In the genomic region with DNA sequence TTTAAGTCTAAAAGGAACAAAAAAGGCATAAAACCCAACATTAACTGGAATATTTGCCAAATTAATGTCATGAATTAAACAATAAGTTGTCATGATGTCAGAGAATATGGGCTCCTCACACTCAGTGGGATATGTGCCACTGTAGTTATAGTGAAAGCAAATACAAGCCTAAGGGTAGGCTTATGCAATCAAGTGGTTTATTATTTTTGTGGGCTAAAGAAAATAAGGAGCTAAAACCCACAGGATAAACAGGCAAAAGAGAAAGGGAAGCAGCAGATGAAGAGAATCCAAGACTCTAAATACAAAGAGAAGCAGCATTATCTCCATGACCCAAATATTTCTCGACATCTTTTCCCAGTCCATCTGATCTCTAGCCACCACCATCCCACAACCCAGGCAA, we compare ENCODE assay signal across 14 cellular contexts. TPM values are rescaled to one million over a fixed set of nuclear protein-coding genes. Genes with fewer than 3 reads are reported as not detected.
A peak's percentile ranks its signal among the peaks of the same experiment; 100 is the strongest.
DNase-seq lines count a peak whose midpoint lies in the region; ATAC-seq, FAIRE-seq and TF ChIP-seq lines count a peak whose summit lies in the region.
"Had no signal": no experiment of that assay in that cellular context is flagged by ENCODE, and none has a peak within 500 bp of the region (broad histone marks: within the 10 kb centered on the region; RNA-seq: fewer than 3 reads in every experiment).

No MANE protein-coding gene starts in this region.

- no peak overlapping the region for H3K14ac ChIP-seq in H9 (ENCODE audit: insufficient read depth, low read length)

- H3K27me3 ChIP-seq in right lobe of liver, result no peaks in the 10 kb centered on the region
- H3K27me3 ChIP-seq in HepG2 (ENCODE audit: control insufficient read depth in 1 of 2, insufficient read depth in 2 of 2, low read length in 2 of 2), result no peaks in the 10 kb centered on the region
- H3K27me3 ChIP-seq in H9 (ENCODE audit: insufficient read depth, low read length), result no peaks in the 10 kb centered on the region
- H3K27me3 ChIP-seq: BE2C, foreskin keratinocyte had no signal

- H3K79me2 ChIP-seq in HepG2 (ENCODE audit: insufficient read depth, low read length), result peaks cover 98% of the 10 kb centered on the region
- H3K79me2 ChIP-seq in H9 (ENCODE audit: insufficient read depth, low read length), result peaks cover 72% of the 10 kb centered on the region; the same call in 1 of the 2 replicates

- H3K4me3 Mint-ChIP-seq in activated T-helper 17 cell treated with anti-CD3 and anti-CD28 coated beads, Interleukin-2, amount 50 U/mL, for 72 hours, result peak overlapping the region; percentile 16
- no peak overlapping the region for H3K4me3 Mint-ChIP-seq in activated CD8-positive, alpha-beta T cell treated with anti-CD3 and anti-CD28 coated beads, Interleukin-2, amount 10 ng/mL, durations not matched to agents 7 days and 5 days
- no peak overlapping the region for H3K4me3 Mint-ChIP-seq in H9
- H3K4me3 Mint-ChIP-seq in activated naive CD4-positive, alpha-beta T cell treated with anti-CD3 and anti-CD28 coated beads, Interleukin-2, amount 10 ng/mL, durations not matched to agents 7 days and 5 days, result no peak overlapping the region

- H3K27ac Mint-ChIP-seq in activated T-helper 17 cell treated with anti-CD3 and anti-CD28 coated beads, Interleukin-2, amount 50 U/mL, for 72 hours, result no peak overlapping the region
- H3K27ac Mint-ChIP-seq in activated CD8-positive, alpha-beta T cell treated with anti-CD3 and anti-CD28 coated beads, Interleukin-2, amount 10 ng/mL, durations not matched to agents 7 days and 5 days, result no peak overlapping the region
- no peak overlapping the region for H3K27ac Mint-ChIP-seq in H9
- no peak overlapping the region for H3K27ac Mint-ChIP-seq in activated naive CD4-positive, alpha-beta T cell treated with anti-CD3 and anti-CD28 coated beads, Interleukin-2, amount 10 ng/mL, durations not matched to agents 7 days and 5 days

- H3K9ac ChIP-seq in HepG2 (ENCODE audit: insufficient read depth, low read depth, low read length), result no peak overlapping the region
- H3K9ac ChIP-seq in H9 (ENCODE audit: extremely low read depth, insufficient read length, low read length), result no peak overlapping the region

- H3K36me3 Mint-ChIP-seq in activated T-helper 17 cell treated with anti-CD3 and anti-CD28 coated beads, Interleukin-2, amount 50 U/mL, for 72 hours (ENCODE audit: low read depth), result peaks cover 96% of the 10 kb centered on the region
- H3K36me3 Mint-ChIP-seq in activated CD8-positive, alpha-beta T cell treated with anti-CD3 and anti-CD28 coated beads, Interleukin-2, amount 10 ng/mL, durations not matched to agents 7 days and 5 days (ENCODE audit: low read depth), result peaks cover 54% of the 10 kb centered on the region
- peaks cover 9 to 27% (median 13%) of the 10 kb centered on the region in 3 experiments; a peak in 6 of 7 replicates for H3K36me3 Mint-ChIP-seq in H9 (ENCODE audit: insufficient read depth in 1 of 3, low read depth in 3 of 3)
- peaks cover 50% of the 10 kb centered on the region for H3K36me3 Mint-ChIP-seq in activated naive CD4-positive, alpha-beta T cell treated with anti-CD3 and anti-CD28 coated beads, Interleukin-2, amount 10 ng/mL, durations not matched to agents 7 days and 5 days

- no peak overlapping the region for H2AK5ac ChIP-seq in H9 (ENCODE audit: insufficient read length, low read length)

- no peak overlapping the region for H2BK120ac ChIP-seq in H9 (ENCODE audit: low read depth, low read length, poor library complexity, severe bottlenecking)

- H4K5ac ChIP-seq in H9 (ENCODE audit: insufficient read length, low read depth, low read length), result no peak overlapping the region

- H3K4me2 ChIP-seq in HepG2 (ENCODE audit: low read depth, low read length) (no peak overlapping the region), H9 (ENCODE audit: insufficient read depth, insufficient read length, low read length) (no peak overlapping the region)

- intact Hi-C loops in right lobe of liver (cut with DNase I) (no loop called here), HepG2 (cut with micrococcal nuclease; ENCODE audit: unreplicated experiment) (no loop called here), left cardiac atrium (cut with DNase I) (no loop called here)

- H4K8ac ChIP-seq in H9 (replicated peaks; ENCODE audit: insufficient read length, low read depth, low read length), result no peak overlapping the region

- H3K27ac ChIP-seq in right lobe of liver (no peak overlapping the region), HepG2 (ENCODE audit: extremely low read length, insufficient read depth, low read length) (no peak overlapping the region), H9 (ENCODE audit: insufficient read length, low read depth, low read length) (no peak overlapping the region)
- H3K27ac ChIP-seq: foreskin keratinocyte had no signal

- H2BK15ac ChIP-seq in H9 (ENCODE audit: low read depth, low read length), result no peak overlapping the region

- H3K27me3 Mint-ChIP-seq in activated T-helper 17 cell treated with anti-CD3 and anti-CD28 coated beads, Interleukin-2, amount 50 U/mL, for 72 hours, result no peaks in the 10 kb centered on the region
- no peaks in the 10 kb centered on the region for H3K27me3 Mint-ChIP-seq in activated CD8-positive, alpha-beta T cell treated with anti-CD3 and anti-CD28 coated beads, Interleukin-2, amount 10 ng/mL, durations not matched to agents 7 days and 5 days (ENCODE audit: low read depth)
- H3K27me3 Mint-ChIP-seq in H9 (ENCODE audit: low read depth), result no peaks in the 10 kb centered on the region
- no peaks in the 10 kb centered on the region for H3K27me3 Mint-ChIP-seq in activated naive CD4-positive, alpha-beta T cell treated with anti-CD3 and anti-CD28 coated beads, Interleukin-2, amount 10 ng/mL, durations not matched to agents 7 days and 5 days
- H3K27me3 Mint-ChIP-seq: IgD-negative memory B cell had no signal

- in situ Hi-C loops in HepG2 (cut with HindIII; ENCODE audit: extremely low pct_ligation_motif_present, low pct_unique_long_range_greater_than_20kb), result no loop called here

- H3K18ac ChIP-seq in H9 (ENCODE audit: insufficient read length, low read depth, low read length), result no peak overlapping the region

- peak; percentile 30 to 66 (median 63) for ATAC-seq in right lobe of liver
- ATAC-seq in HepG2, result no peak
- no peak for ATAC-seq in activated T-helper 17 cell treated with anti-CD3 and anti-CD28 coated beads, Interleukin-2, amount 50 U/mL, for 72 hours (replicated peaks)
- peak; percentile 38 to 68 for ATAC-seq in left cardiac atrium
- no peak for ATAC-seq in activated CD8-positive, alpha-beta T cell treated with anti-CD3 and anti-CD28 coated beads, Interleukin-2, amount 10 ng/mL, durations not matched to agents 7 days and 5 days
- no peak for ATAC-seq in HG02610 (IDR thresholded peaks at IDR 0.05; ENCODE audit: unreplicated experiment)
- ATAC-seq: foreskin keratinocyte, mucosa of descending colon had no signal

- H4K20me1 ChIP-seq in HepG2 (ENCODE audit: insufficient read depth, low read length) (peaks cover 64% of the 10 kb centered on the region), H9 (ENCODE audit: control insufficient read depth, insufficient read depth, insufficient read length) (no peaks in the 10 kb centered on the region)

- TF ChIP-seq EP300 in HepG2 (IDR thresholded peaks at IDR 0.05; ENCODE audit: low read depth in 2 of 2, low read length in 2 of 2) (no peak), HepG2 (CRISPR knock-in tag; IDR thresholded peaks at IDR 0.05; ENCODE audit: borderline replicate concordance) (no peak)

- H4K91ac ChIP-seq in H9 (ENCODE audit: insufficient read length, low read depth, low read length), result no peak overlapping the region

- DNase-seq in right lobe of liver (no peak), HepG2 (ENCODE audit: low spot score) (no peak), left cardiac atrium (no peak), H9 (no peak)
- no peak for DNase-seq in activated CD8-positive, alpha-beta T cell treated with anti-CD3 and anti-CD28 coated beads, Interleukin-2, amount 10 ng/mL, durations not matched to agents 7 days and 5 days
- no peak for DNase-seq in activated naive CD4-positive, alpha-beta T cell treated with anti-CD3 and anti-CD28 coated beads, Interleukin-2, amount 10 ng/mL, durations not matched to agents 7 days and 5 days
- DNase-seq: amygdala; BE2C; foreskin keratinocyte; mucosa of descending colon; stimulated activated naive CD4-positive, alpha-beta T cell had no signal

- no peak overlapping the region for H2BK5ac ChIP-seq in H9 (ENCODE audit: insufficient read length, low read length)

- H3K4me3 ChIP-seq in right lobe of liver (no peak overlapping the region), HepG2 (replicated peaks in 1 of 3; ENCODE audit: insufficient read depth in 1 of 3, low read depth in 2 of 3, low read length in 3 of 3) (no peak overlapping the region)
- H3K4me3 ChIP-seq: mucosa of descending colon had no signal

- TF ChIP-seq POLR2A in right lobe of liver (IDR thresholded peaks at IDR 0.05) (no peak), HepG2 (IDR thresholded peaks at IDR 0.05; ENCODE audit: insufficient read depth in 1 of 2, low read depth in 2 of 2, low read length in 2 of 2) (no peak)

- no TSS peak for BruUV-seq in HepG2 (replicated peaks; lab: Mats Ljungman, UMichigan)

- peaks cover 78% of the 10 kb centered on the region for H3K4me1 Mint-ChIP-seq in activated T-helper 17 cell treated with anti-CD3 and anti-CD28 coated beads, Interleukin-2, amount 50 U/mL, for 72 hours
- peaks cover 83% of the 10 kb centered on the region for H3K4me1 Mint-ChIP-seq in activated CD8-positive, alpha-beta T cell treated with anti-CD3 and anti-CD28 coated beads, Interleukin-2, amount 10 ng/mL, durations not matched to agents 7 days and 5 days (ENCODE audit: low read depth)
- peaks cover 52 to 60% of the 10 kb centered on the region in 2 experiments for H3K4me1 Mint-ChIP-seq in H9
- H3K4me1 Mint-ChIP-seq in activated naive CD4-positive, alpha-beta T cell treated with anti-CD3 and anti-CD28 coated beads, Interleukin-2, amount 10 ng/mL, durations not matched to agents 7 days and 5 days, result peaks cover 86% of the 10 kb centered on the region

- H3K4me1 ChIP-seq in right lobe of liver (peaks cover 0 to 12% (median 4%) of the 10 kb centered on the region in 4 donors), HepG2 (ENCODE audit: insufficient read depth, low read length) (peaks cover 38% of the 10 kb centered on the region), H9 (ENCODE audit: insufficient read depth, low read length) (peaks cover under 1% of the 10 kb centered on the region; the same call in 1 of the 2 replicates)

- H3K9me3 Mint-ChIP-seq in activated T-helper 17 cell treated with anti-CD3 and anti-CD28 coated beads, Interleukin-2, amount 50 U/mL, for 72 hours, result no peaks in the 10 kb centered on the region
- no peaks in the 10 kb centered on the region for H3K9me3 Mint-ChIP-seq in activated CD8-positive, alpha-beta T cell treated with anti-CD3 and anti-CD28 coated beads, Interleukin-2, amount 10 ng/mL, durations not matched to agents 7 days and 5 days (ENCODE audit: insufficient read depth)
- H3K9me3 Mint-ChIP-seq in H9, result no peaks in the 10 kb centered on the region
- no peaks in the 10 kb centered on the region for H3K9me3 Mint-ChIP-seq in activated naive CD4-positive, alpha-beta T cell treated with anti-CD3 and anti-CD28 coated beads, Interleukin-2, amount 10 ng/mL, durations not matched to agents 7 days and 5 days
- H3K9me3 Mint-ChIP-seq: IgD-negative memory B cell had no signal

- H2AFZ ChIP-seq in HepG2 (ENCODE audit: low read length), result no peak overlapping the region
- H2AFZ ChIP-seq in H9 (ENCODE audit: low read length), result no peak overlapping the region

- WGBS in right lobe of liver (ENCODE audit: insufficient coverage, low coverage, low lambda C conversion rate, missing lambda C conversion rate), result 83% methylated on average over 1 of the region's 1 CpG
- WGBS in HepG2 (ENCODE audit: low lambda C conversion rate), result 96% methylated on average over 1 of the region's 1 CpG
- no CpG with 5 or more reads among the region's 1 CpG for WGBS in H9 (ENCODE audit: extremely low coverage, insufficient read length, low lambda C conversion rate)

- H3K56ac ChIP-seq in H9 (ENCODE audit: insufficient read length, low read depth, low read length), result no peak overlapping the region

- TF ChIP-seq CTCF in right lobe of liver (IDR thresholded peaks at IDR 0.05) (no peak), HepG2 (CRISPR knock-in tag; IDR thresholded peaks at IDR 0.05) (no peak), H9 (conservative IDR thresholded peaks at IDR 0.05) (no peak)

- H3T11ph ChIP-seq in H9 (ENCODE audit: low read length), result no peak overlapping the region

- H3K4ac ChIP-seq in H9 (ENCODE audit: low read depth, low read length), result no peak overlapping the region

- no peak for TF ChIP-seq RAD21 in HepG2 (CRISPR knock-in tag; IDR thresholded peaks at IDR 0.05)

- H2BK12ac ChIP-seq in H9 (ENCODE audit: insufficient read length, low read depth, low read length), result no peak overlapping the region

- peaks cover 3% of the 10 kb centered on the region for H3K79me1 ChIP-seq in H9 (ENCODE audit: insufficient read depth, low read depth, low read length, poor library complexity, severe bottlenecking)

- H3K23me2 ChIP-seq in H9 (ENCODE audit: insufficient read length, low read depth, low read length, poor library complexity, severe bottlenecking), result no peaks in the 10 kb centered on the region

- H3K23ac ChIP-seq in H9 (ENCODE audit: insufficient read length, low read depth, low read length), result no peak overlapping the region

- H3K36me3 ChIP-seq in right lobe of liver (no peaks in the 10 kb centered on the region), HepG2 (replicated peaks in 1 of 2; ENCODE audit: control insufficient read depth in 1 of 2, insufficient read depth in 2 of 2, low read length in 2 of 2) (peaks cover 5 to 24% of the 10 kb centered on the region in 2 experiments)

- CTCF ChIA-PET in HepG2 (lab: Yijun Ruan, JAX; ENCODE audit: low intra/inter-chr PET ratio, low total read pairs), result no interaction called here
- CTCF ChIA-PET in activated CD8-positive, alpha-beta T cell treated with anti-CD3 and anti-CD28 coated beads, Interleukin-2, amount 10 ng/mL, durations not matched to agents 7 days and 5 days (lab: Charles Lee), result interaction anchor here (1.7 kb wide), 1 partner anchor 18 kb away, joined by 6 read pairs; a partner anchor contains a TSS
- CTCF ChIA-PET in activated naive CD4-positive, alpha-beta T cell treated with anti-CD3 and anti-CD28 coated beads, Interleukin-2, amount 10 ng/mL, durations not matched to agents 7 days and 5 days (lab: Charles Lee), result no interaction called here

- no peaks in the 10 kb centered on the region for H3K9me3 ChIP-seq in right lobe of liver
- no peaks in the 10 kb centered on the region for H3K9me3 ChIP-seq in HepG2 (ENCODE audit: low read length)
- no peaks in the 10 kb centered on the region for H3K9me3 ChIP-seq in H9 (ENCODE audit: control insufficient read depth, low read depth, low read length)
- H3K9me3 ChIP-seq: BE2C, mucosa of descending colon had no signal

- H2BK20ac ChIP-seq in H9 (ENCODE audit: low read depth, low read length, poor library complexity, severe bottlenecking), result no peak overlapping the region

- POLR2A ChIA-PET in HepG2 (lab: Yijun Ruan, JAX), result interaction anchor here (1.8 kb wide), 1 partner anchor 18 kb away, joined by 6 read pairs; a partner anchor contains a TSS
- POLR2A ChIA-PET in activated CD8-positive, alpha-beta T cell treated with anti-CD3 and anti-CD28 coated beads, Interleukin-2, amount 10 ng/mL, durations not matched to agents 7 days and 5 days (lab: Charles Lee), result no interaction called here

- FAIRE-seq in HepG2 (lab: Jason Lieb, UNC), result no peak

RNA-seq across cellular contexts. Expression of a gene that starts 17.5 kb away (rescaled TPM):
- total RNA-seq in right lobe of liver (100 to 1,000 TPM in 1 of 6 experiments, 10 to 100 TPM in 5; 70.4 to 105 (median 84.2) TPM), HepG2 (2016; rRNA removed; fragmentation: Illumina TruSeq; extraction: Trizol) (304 and 420 TPM in 2 replicates), left cardiac atrium (100 to 1,000 TPM; 118 to 207 TPM), H9 (2021) (374 and 380 TPM in 2 replicates)
- 64.2 and 66.4 TPM in 2 replicates for total RNA-seq in HepG2 (2016; cell fraction: cytosol; rRNA removed; fragmentation: Illumina TruSeq; extraction: Trizol; ENCODE audit: low read depth)
- 302 and 406 TPM in 2 replicates for total RNA-seq in HepG2 (2016; cell fraction: insoluble cytoplasmic fraction; rRNA removed; fragmentation: Illumina TruSeq; extraction: Trizol)
- 208 and 219 TPM in 2 replicates for total RNA-seq in HepG2 (2016; cell fraction: membrane; rRNA removed; fragmentation: Illumina TruSeq; extraction: Trizol)
- 152 and 166 TPM in 2 replicates for total RNA-seq in HepG2 (2016; cell fraction: nucleus; rRNA removed; fragmentation: Illumina TruSeq; extraction: Trizol)
- polyA plus RNA-seq in HepG2 (2011; rRNA removed), result 117 and 160 TPM in 2 replicates
- 91.4 and 117 TPM in 2 replicates for polyA plus RNA-seq in HepG2 (2011; cell fraction: cytosol; rRNA removed)
- 36.4 and 39.0 TPM in 2 replicates for polyA plus RNA-seq in HepG2 (2011; cell fraction: nucleus; rRNA removed)
- polyA plus RNA-seq in HepG2 (2012), result 175 and 244 TPM in 2 replicates
- 94.8 and 102 TPM in 2 replicates for polyA plus RNA-seq in HepG2 (2016; cell fraction: cytosol; fragmentation: Illumina TruSeq; extraction: Trizol; ENCODE audit: low read depth)
- 521 and 530 TPM in 2 replicates for polyA plus RNA-seq in HepG2 (2016; cell fraction: insoluble cytoplasmic fraction; fragmentation: Illumina TruSeq; extraction: Trizol; ENCODE audit: low read depth)
- polyA plus RNA-seq in HepG2 (2016; cell fraction: membrane; fragmentation: Illumina TruSeq; extraction: Trizol; ENCODE audit: low read depth), result 200 and 214 TPM in 2 replicates
- 187 and 192 TPM in 2 replicates for polyA plus RNA-seq in HepG2 (2016; cell fraction: nucleus; fragmentation: Illumina TruSeq; extraction: Trizol; ENCODE audit: insufficient read depth, low read depth)
- 120 and 167 TPM in 2 replicates for polyA minus RNA-seq in HepG2 (2011; rRNA and poly(A)+ RNA removed; ENCODE audit: low replicate concordance)
- 164 and 178 TPM in 2 replicates for polyA minus RNA-seq in HepG2 (2011; cell fraction: cytosol; rRNA and poly(A)+ RNA removed)
- 73.9 and 82.2 TPM in 2 replicates for polyA minus RNA-seq in HepG2 (2011; cell fraction: nucleus; rRNA and poly(A)+ RNA removed)
- 100 to 1,000 TPM; 283 TPM for total RNA-seq in activated T-helper 17 cell treated with anti-CD3 and anti-CD28 coated beads, Interleukin-2, amount 50 U/mL, for 72 hours
- 100 to 1,000 TPM; 292 to 315 TPM for total RNA-seq in activated CD8-positive, alpha-beta T cell treated with anti-CD3 and anti-CD28 coated beads, Interleukin-2, amount 10 ng/mL, durations not matched to agents 7 days and 5 days

RNA-seq across cellular contexts. Expression of a gene that starts 57.7 kb away (rescaled TPM):
- total RNA-seq in right lobe of liver, result 10 to 100 TPM in 1 of 6 experiments, 1 to 10 TPM in 5; 5.1 to 11.7 (median 6.6) TPM
- total RNA-seq in HepG2 (2016; rRNA removed; fragmentation: Illumina TruSeq; extraction: Trizol), result 18.5 and 33.4 TPM in 2 replicates
- 10.8 TPM in 2 replicates for total RNA-seq in HepG2 (2016; cell fraction: cytosol; rRNA removed; fragmentation: Illumina TruSeq; extraction: Trizol; ENCODE audit: low read depth)
- total RNA-seq in HepG2 (2016; cell fraction: insoluble cytoplasmic fraction; rRNA removed; fragmentation: Illumina TruSeq; extraction: Trizol), result 17.9 and 33.4 TPM in 2 replicates
- total RNA-seq in HepG2 (2016; cell fraction: membrane; rRNA removed; fragmentation: Illumina TruSeq; extraction: Trizol), result 9.7 and 11.1 TPM in 2 replicates
- 38.0 and 48.8 TPM in 2 replicates for total RNA-seq in HepG2 (2016; cell fraction: nucleus; rRNA removed; fragmentation: Illumina TruSeq; extraction: Trizol)
- 6.5 and 8.3 TPM in 2 replicates for polyA plus RNA-seq in HepG2 (2011; rRNA removed)
- 5.1 and 5.6 TPM in 2 replicates for polyA plus RNA-seq in HepG2 (2011; cell fraction: cytosol; rRNA removed)
- 8.8 and 9.4 TPM in 2 replicates for polyA plus RNA-seq in HepG2 (2011; cell fraction: nucleus; rRNA removed)
- polyA plus RNA-seq in HepG2 (2012), result 17.9 and 24.2 TPM in 2 replicates
- polyA plus RNA-seq in HepG2 (2016; cell fraction: cytosol; fragmentation: Illumina TruSeq; extraction: Trizol; ENCODE audit: low read depth), result 0.97 and 1.1 TPM in 2 replicates
- polyA plus RNA-seq in HepG2 (2016; cell fraction: insoluble cytoplasmic fraction; fragmentation: Illumina TruSeq; extraction: Trizol; ENCODE audit: low read depth), result 9.7 and 10.5 TPM in 2 replicates
- polyA plus RNA-seq in HepG2 (2016; cell fraction: membrane; fragmentation: Illumina TruSeq; extraction: Trizol; ENCODE audit: low read depth), result 2.6 and 3.0 TPM in 2 replicates
- polyA plus RNA-seq in HepG2 (2016; cell fraction: nucleus; fragmentation: Illumina TruSeq; extraction: Trizol; ENCODE audit: insufficient read depth, low read depth), result 34.9 and 37.9 TPM in 2 replicates
- polyA minus RNA-seq in HepG2 (2011; rRNA and poly(A)+ RNA removed; ENCODE audit: low replicate concordance), result 12.1 and 17.0 TPM in 2 replicates
- polyA minus RNA-seq in HepG2 (2011; cell fraction: cytosol; rRNA and poly(A)+ RNA removed), result 6.2 and 8.7 TPM in 2 replicates
- polyA minus RNA-seq in HepG2 (2011; cell fraction: nucleus; rRNA and poly(A)+ RNA removed), result 31.7 and 39.2 TPM in 2 replicates
- total RNA-seq in activated T-helper 17 cell treated with anti-CD3 and anti-CD28 coated beads, Interleukin-2, amount 50 U/mL, for 72 hours, result 10 to 100 TPM; 22.7 to 31.2 TPM
- total RNA-seq in left cardiac atrium, result 10 to 100 TPM; 14.1 to 22.6 TPM
- total RNA-seq in activated CD8-positive, alpha-beta T cell treated with anti-CD3 and anti-CD28 coated beads, Interleukin-2, amount 10 ng/mL, durations not matched to agents 7 days and 5 days, result 10 to 100 TPM; 20.7 to 25.0 TPM
- 23.7 and 26.3 TPM in 2 replicates for total RNA-seq in H9 (2021)

Comparison
In these comparisons a context has a peak if more than half of its experiments do, and no peak if none do; other contexts are left out.
1. ATAC-seq: peak in right lobe of liver (4 of 4) and left cardiac atrium (2 of 2); none in HepG2 (single experiment), activated T-helper 17 cell treated with anti-CD3 and anti-CD28 coated beads, Interleukin-2, amount 50 U/mL, for 72 hours (single experiment), activated CD8-positive, alpha-beta T cell treated with anti-CD3 and anti-CD28 coated beads, Interleukin-2, amount 10 ng/mL, durations not matched to agents 7 days and 5 days (single experiment) and HG02610 (single experiment).